ENCODE assay signal across 1 cellular context in the genomic region with DNA sequence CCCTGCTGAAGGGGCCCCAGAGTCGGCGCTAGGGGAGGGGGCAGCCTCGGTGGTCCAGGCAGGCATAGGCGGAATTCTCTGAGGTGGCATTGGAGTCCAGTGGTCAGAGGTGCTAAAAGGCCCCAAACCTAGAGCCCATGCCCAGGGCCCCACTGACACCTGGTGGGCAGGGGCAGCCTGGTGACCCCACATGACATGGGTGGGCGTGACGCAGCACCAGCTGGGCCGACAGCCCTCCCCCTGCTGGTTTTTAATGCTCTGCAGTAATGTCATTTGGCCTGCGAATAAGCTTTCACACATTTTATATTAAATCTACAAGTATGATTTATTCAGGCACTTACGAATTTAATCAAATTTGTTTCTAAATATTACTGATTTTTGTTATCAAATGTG.
A peak's percentile ranks its signal among the peaks of the same experiment; 100 is the strongest.
TF ChIP-seq lines count a peak whose summit lies in the region.

No MANE protein-coding gene starts in this region.

TF ChIP-seq in HEK293, 187 proteins besides CTCF, POLR2A, EP300 and RAD21 (continued from another document):
- TF ChIP-seq, protein P1, sequence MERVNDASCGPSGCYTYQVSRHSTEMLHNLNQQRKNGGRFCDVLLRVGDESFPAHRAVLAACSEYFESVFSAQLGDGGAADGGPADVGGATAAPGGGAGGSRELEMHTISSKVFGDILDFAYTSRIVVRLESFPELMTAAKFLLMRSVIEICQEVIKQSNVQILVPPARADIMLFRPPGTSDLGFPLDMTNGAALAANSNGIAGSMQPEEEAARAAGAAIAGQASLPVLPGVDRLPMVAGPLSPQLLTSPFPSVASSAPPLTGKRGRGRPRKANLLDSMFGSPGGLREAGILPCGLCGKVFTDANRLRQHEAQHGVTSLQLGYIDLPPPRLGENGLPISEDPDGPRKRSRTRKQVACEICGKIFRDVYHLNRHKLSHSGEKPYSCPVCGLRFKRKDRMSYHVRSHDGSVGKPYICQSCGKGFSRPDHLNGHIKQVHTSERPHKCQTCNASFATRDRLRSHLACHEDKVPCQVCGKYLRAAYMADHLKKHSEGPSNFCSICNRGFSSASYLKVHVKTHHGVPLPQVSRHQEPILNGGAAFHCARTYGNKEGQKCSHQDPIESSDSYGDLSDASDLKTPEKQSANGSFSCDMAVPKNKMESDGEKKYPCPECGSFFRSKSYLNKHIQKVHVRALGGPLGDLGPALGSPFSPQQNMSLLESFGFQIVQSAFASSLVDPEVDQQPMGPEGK (tag by site-specific recombination; IDR thresholded peaks at IDR 0.05): no peak
- TF ChIP-seq GLIS1 (tag by site-specific recombination; IDR thresholded peaks at IDR 0.05) (no peak), BCL6B (tag by site-specific recombination; IDR thresholded peaks at IDR 0.05) (no peak), ZNF391 (tag by site-specific recombination; IDR thresholded peaks at IDR 0.05; ENCODE audit: borderline replicate concordance, low read depth) (no peak), PRDM6 (tag by site-specific recombination; IDR thresholded peaks at IDR 0.05) (no peak), ZNF19 (tag by site-specific recombination; IDR thresholded peaks at IDR 0.05; ENCODE audit: low read depth) (no peak), GFI1B (tag by site-specific recombination; IDR thresholded peaks at IDR 0.05) (no peak), GLIS2 (tag by site-specific recombination; IDR thresholded peaks at IDR 0.05) (0 out of 2 replicates have a peak, but pooled peaks have one; percentile 21), KLF10 (tag by site-specific recombination; IDR thresholded peaks at IDR 0.05) (peak; percentile 58; the same call in 1 of the 2 replicates), ZNF10 (tag by site-specific recombination; IDR thresholded peaks at IDR 0.05) (0 out of 2 replicates have a peak, but pooled peaks have one; percentile 11), ZBTB21 (tag by site-specific recombination; IDR thresholded peaks at IDR 0.05) (no peak), ZSCAN23 (tag by site-specific recombination; IDR thresholded peaks at IDR 0.05) (no peak), ZBTB7A (tag by site-specific recombination; IDR thresholded peaks at IDR 0.05; ENCODE audit: low read depth) (no peak), ZNF514 (tag by site-specific recombination; IDR thresholded peaks at IDR 0.05) (no peak), SCRT1 (tag by site-specific recombination; IDR thresholded peaks at IDR 0.05; ENCODE audit: borderline replicate concordance) (no peak), ZBTB10 (tag by site-specific recombination; IDR thresholded peaks at IDR 0.05) (no peak), ZNF132 (tag by site-specific recombination; IDR thresholded peaks at IDR 0.05; ENCODE audit: borderline replicate concordance) (no peak)
- TF ChIP-seq, protein P2, sequence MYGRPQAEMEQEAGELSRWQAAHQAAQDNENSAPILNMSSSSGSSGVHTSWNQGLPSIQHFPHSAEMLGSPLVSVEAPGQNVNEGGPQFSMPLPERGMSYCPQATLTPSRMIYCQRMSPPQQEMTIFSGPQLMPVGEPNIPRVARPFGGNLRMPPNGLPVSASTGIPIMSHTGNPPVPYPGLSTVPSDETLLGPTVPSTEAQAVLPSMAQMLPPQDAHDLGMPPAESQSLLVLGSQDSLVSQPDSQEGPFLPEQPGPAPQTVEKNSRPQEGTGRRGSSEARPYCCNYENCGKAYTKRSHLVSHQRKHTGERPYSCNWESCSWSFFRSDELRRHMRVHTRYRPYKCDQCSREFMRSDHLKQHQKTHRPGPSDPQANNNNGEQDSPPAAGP (tag by site-specific recombination; IDR thresholded peaks at IDR 0.05): no peak
